ENCODE assay signal across 9 cellular contexts in the genomic region with DNA sequence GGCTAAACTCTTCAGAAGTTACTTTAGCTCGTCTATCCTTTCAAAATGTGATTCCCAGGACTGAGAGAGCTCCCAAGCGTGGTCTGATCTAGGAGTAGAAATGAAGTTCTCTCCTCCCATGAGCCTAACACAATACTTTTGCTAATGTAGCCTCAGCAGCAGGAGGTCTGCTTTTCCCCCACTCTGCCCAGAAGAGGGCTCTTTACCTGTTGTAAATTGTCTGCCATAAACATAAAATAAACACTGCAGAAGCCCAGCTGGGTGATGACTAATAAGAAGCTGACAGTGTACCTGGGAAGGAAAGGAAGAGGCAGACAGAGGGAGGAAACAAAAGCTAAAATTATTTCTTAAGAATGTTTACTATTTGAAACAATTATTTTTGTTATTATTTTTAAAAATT. TPM values are rescaled to one million over a fixed set of nuclear protein-coding genes. Genes with fewer than 3 reads are reported as not detected.
A peak's percentile ranks its signal among the peaks of the same experiment; 100 is the strongest.
DNase-seq lines count a peak whose midpoint lies in the region; ATAC-seq and TF ChIP-seq lines count a peak whose summit lies in the region.
"Had no signal": no experiment of that assay in that cellular context is flagged by ENCODE, and none has a peak within 500 bp of the region (broad histone marks: within the 10 kb centered on the region; RNA-seq: fewer than 3 reads in every experiment).

No MANE protein-coding gene starts in this region.

- H3K4me3 ChIP-seq in GM12864 (ENCODE audit: low read depth, low read length) (no peak overlapping the region), kidney epithelial cell (ENCODE audit: low read depth, low read length) (no peak overlapping the region)
- H3K4me3 ChIP-seq: thyroid gland had no signal

- H3K27me3 ChIP-seq in kidney epithelial cell (ENCODE audit: control insufficient read depth, insufficient read depth, low read length) = no peaks in the 10 kb centered on the region
- H3K27me3 ChIP-seq: thyroid gland had no signal

- DNase-seq in GM12864 (ENCODE audit: low read depth) (no peak), NCI-H345 treated with DMSO at 0.1 percent for 48 hours (lab: John Stamatoyannopoulos, UW; ENCODE audit: unreplicated experiment) (peak; percentile 29), kidney epithelial cell (ENCODE audit: low read depth) (no peak), T-helper 1 cell (no peak)
- DNase-seq: T-cell, thyroid gland had no signal

- TF ChIP-seq CTCF in GM12864 (IDR thresholded peaks at IDR 0.05; ENCODE audit: low read depth, low read length, missing control alignments) = peak; percentile 18
- TF ChIP-seq CTCF in kidney epithelial cell (IDR thresholded peaks at IDR 0.05; ENCODE audit: insufficient read depth, low read length, poor library complexity, severe bottlenecking) = peak; percentile 22

- peak; percentile 56 for ATAC-seq in GM21515 (IDR thresholded peaks at IDR 0.05; ENCODE audit: unreplicated experiment)
- ATAC-seq in GM18520 (IDR thresholded peaks at IDR 0.05; ENCODE audit: unreplicated experiment) = no peak
- ATAC-seq in HG03196 (IDR thresholded peaks at IDR 0.05; ENCODE audit: unreplicated experiment) = no peak

- no peaks in the 10 kb centered on the region for H3K36me3 ChIP-seq in kidney epithelial cell (ENCODE audit: control insufficient read depth, insufficient read depth, low read length)
- H3K36me3 ChIP-seq: thyroid gland had no signal

RNA-seq across cellular contexts. Expression of a gene that starts 15.4 kb away (rescaled TPM):
- not detected in 2 replicates for total RNA-seq in kidney epithelial cell
- total RNA-seq: T-cell, thyroid gland had no signal

RNA-seq across cellular contexts. Expression of a gene that starts 35.2 kb away (rescaled TPM):
- 19.0 and 24.6 TPM in 2 replicates for total RNA-seq in kidney epithelial cell

RNA-seq across cellular contexts. Expression of a gene that starts 59.2 kb away (rescaled TPM):
- not detected in 2 replicates for total RNA-seq in kidney epithelial cell
- total RNA-seq: T-cell, thyroid gland had no signal
